Comparison of ENCODE assay signal across 1 cellular context in genomic region chr3:177284383-177284881, GRCh38.
TF ChIP-seq lines count a peak whose summit lies in the region.

No MANE protein-coding gene starts in this region.

TF ChIP-seq in K562, 482 proteins besides CTCF, POLR2A, EP300 and RAD21 (continued from another document and continues in another):
- TF ChIP-seq NONO (IDR thresholded peaks at IDR 0.05; ENCODE audit: low read depth in 2 of 2, low read length in 1 of 2) (no peak), PTBP1 (IDR thresholded peaks at IDR 0.05; ENCODE audit: low read depth, low read length) (no peak), GATAD2B (IDR thresholded peaks at IDR 0.05; ENCODE audit: borderline replicate concordance) (no peak), KLF1 (tag; IDR thresholded peaks at IDR 0.05) (peak; percentile 59; the same call in 1 of the 2 replicates), DNMT1 (IDR thresholded peaks at IDR 0.05) (no peak), SNRNP70 (optimal IDR thresholded peaks at IDR 0.05; ENCODE audit: low read depth, low read length) (no peak), MYC (IDR thresholded peaks at IDR 0.05; ENCODE audit: low read depth, low read length) (peak; percentile 76), MYC (CRISPR knock-in tag; IDR thresholded peaks at IDR 0.05; ENCODE audit: borderline replicate concordance, low read depth) (no peak), SOX6 (IDR thresholded peaks at IDR 0.05) (peak; percentile 65; the same call in 1 of the 2 replicates), SMARCA4 (IDR thresholded peaks at IDR 0.05) (peak; percentile 44; the same call in 1 of the 2 replicates), RNF2 (IDR thresholded peaks at IDR 0.05) (peak; percentile 68; the same call in 1 of the 2 replicates), SLC30A9 (CRISPR knock-in tag; IDR thresholded peaks at IDR 0.05) (no peak), MITF (IDR thresholded peaks at IDR 0.05) (peak; percentile 35; the same call in 1 of the 2 replicates), PKNOX1 (IDR thresholded peaks at IDR 0.05) (peak; percentile 93), ZNF408 (CRISPR knock-in tag; IDR thresholded peaks at IDR 0.05; ENCODE audit: low read depth) (no peak), TCF7 (IDR thresholded peaks at IDR 0.05; ENCODE audit: borderline replicate concordance) (0 out of 2 replicates have a peak, but pooled peaks have one; percentile 45), U2AF1 (optimal IDR thresholded peaks at IDR 0.05; ENCODE audit: low read depth, low read length) (no peak), ZSCAN29 (IDR thresholded peaks at IDR 0.05) (no peak), CBX2 (IDR thresholded peaks at IDR 0.05; ENCODE audit: insufficient read depth, low read length, poor library complexity, severe bottlenecking) (no peak), TSHZ1 (CRISPR knock-in tag; IDR thresholded peaks at IDR 0.05) (no peak), HBP1 (CRISPR knock-in tag; IDR thresholded peaks at IDR 0.05) (no peak), ZNF217 (CRISPR knock-in tag; IDR thresholded peaks at IDR 0.05) (no peak), SAFB2 (IDR thresholded peaks at IDR 0.05; ENCODE audit: borderline replicate concordance, low read depth, low read length, severe bottlenecking) (no peak), ZNF184 (CRISPR knock-in tag; IDR thresholded peaks at IDR 0.05) (no peak), BACH1 (tag; IDR thresholded peaks at IDR 0.05) (no peak), CREB1 (IDR thresholded peaks at IDR 0.05) (no peak), CREB1 (CRISPR knock-in tag; IDR thresholded peaks at IDR 0.05) (0 out of 2 replicates have a peak, but pooled peaks have one; percentile 23), KHSRP (IDR thresholded peaks at IDR 0.05) (no peak), RBM17 (IDR thresholded peaks at IDR 0.05; ENCODE audit: borderline replicate concordance, low read depth, low read length) (no peak), OTX1 (CRISPR knock-in tag; IDR thresholded peaks at IDR 0.05) (no peak), WHSC1 (IDR thresholded peaks at IDR 0.05; ENCODE audit: low read length) (no peak), SFPQ (IDR thresholded peaks at IDR 0.05; ENCODE audit: low read depth, low read length) (no peak), ZNF24 (IDR thresholded peaks at IDR 0.05) (0 out of 2 replicates have a peak, but pooled peaks have one; percentile 54), BCOR (IDR thresholded peaks at IDR 0.05) (peak; percentile 41), ARNT (IDR thresholded peaks at IDR 0.05) (peak in 1 of 2 experiments; percentile 67; a peak in 1 of 4 replicates), ZFP1 (CRISPR knock-in tag; IDR thresholded peaks at IDR 0.05) (no peak), ZNF764 (CRISPR knock-in tag; IDR thresholded peaks at IDR 0.05; ENCODE audit: low read depth) (no peak), MED1 (CRISPR knock-in tag; IDR thresholded peaks at IDR 0.05; ENCODE audit: borderline replicate concordance) (no peak)
- TF ChIP-seq, protein P1, sequence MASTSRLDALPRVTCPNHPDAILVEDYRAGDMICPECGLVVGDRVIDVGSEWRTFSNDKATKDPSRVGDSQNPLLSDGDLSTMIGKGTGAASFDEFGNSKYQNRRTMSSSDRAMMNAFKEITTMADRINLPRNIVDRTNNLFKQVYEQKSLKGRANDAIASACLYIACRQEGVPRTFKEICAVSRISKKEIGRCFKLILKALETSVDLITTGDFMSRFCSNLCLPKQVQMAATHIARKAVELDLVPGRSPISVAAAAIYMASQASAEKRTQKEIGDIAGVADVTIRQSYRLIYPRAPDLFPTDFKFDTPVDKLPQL (IDR thresholded peaks at IDR 0.05; ENCODE audit: extremely low read depth, insufficient read length) = no peak
- TF ChIP-seq, protein P2, sequence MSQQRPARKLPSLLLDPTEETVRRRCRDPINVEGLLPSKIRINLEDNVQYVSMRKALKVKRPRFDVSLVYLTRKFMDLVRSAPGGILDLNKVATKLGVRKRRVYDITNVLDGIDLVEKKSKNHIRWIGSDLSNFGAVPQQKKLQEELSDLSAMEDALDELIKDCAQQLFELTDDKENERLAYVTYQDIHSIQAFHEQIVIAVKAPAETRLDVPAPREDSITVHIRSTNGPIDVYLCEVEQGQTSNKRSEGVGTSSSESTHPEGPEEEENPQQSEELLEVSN (IDR thresholded peaks at IDR 0.05; ENCODE audit: borderline replicate concordance in 1 of 2, extremely low read depth in 1 of 2, insufficient read depth in 1 of 2, insufficient read length in 1 of 2, low read depth in 1 of 2, low read length in 1 of 2, poor library complexity in 1 of 2, severe bottlenecking in 1 of 2) = peak in 1 of 2 experiments; percentile 49
- TF ChIP-seq, protein P3, sequence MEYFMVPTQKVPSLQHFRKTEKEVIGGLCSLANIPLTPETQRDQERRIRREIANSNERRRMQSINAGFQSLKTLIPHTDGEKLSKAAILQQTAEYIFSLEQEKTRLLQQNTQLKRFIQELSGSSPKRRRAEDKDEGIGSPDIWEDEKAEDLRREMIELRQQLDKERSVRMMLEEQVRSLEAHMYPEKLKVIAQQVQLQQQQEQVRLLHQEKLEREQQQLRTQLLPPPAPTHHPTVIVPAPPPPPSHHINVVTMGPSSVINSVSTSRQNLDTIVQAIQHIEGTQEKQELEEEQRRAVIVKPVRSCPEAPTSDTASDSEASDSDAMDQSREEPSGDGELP (CRISPR knock-in tag; IDR thresholded peaks at IDR 0.05; ENCODE audit: borderline replicate concordance) = 0 out of 2 replicates have a peak, but pooled peaks have one; percentile 38
- TF ChIP-seq, protein P4, sequence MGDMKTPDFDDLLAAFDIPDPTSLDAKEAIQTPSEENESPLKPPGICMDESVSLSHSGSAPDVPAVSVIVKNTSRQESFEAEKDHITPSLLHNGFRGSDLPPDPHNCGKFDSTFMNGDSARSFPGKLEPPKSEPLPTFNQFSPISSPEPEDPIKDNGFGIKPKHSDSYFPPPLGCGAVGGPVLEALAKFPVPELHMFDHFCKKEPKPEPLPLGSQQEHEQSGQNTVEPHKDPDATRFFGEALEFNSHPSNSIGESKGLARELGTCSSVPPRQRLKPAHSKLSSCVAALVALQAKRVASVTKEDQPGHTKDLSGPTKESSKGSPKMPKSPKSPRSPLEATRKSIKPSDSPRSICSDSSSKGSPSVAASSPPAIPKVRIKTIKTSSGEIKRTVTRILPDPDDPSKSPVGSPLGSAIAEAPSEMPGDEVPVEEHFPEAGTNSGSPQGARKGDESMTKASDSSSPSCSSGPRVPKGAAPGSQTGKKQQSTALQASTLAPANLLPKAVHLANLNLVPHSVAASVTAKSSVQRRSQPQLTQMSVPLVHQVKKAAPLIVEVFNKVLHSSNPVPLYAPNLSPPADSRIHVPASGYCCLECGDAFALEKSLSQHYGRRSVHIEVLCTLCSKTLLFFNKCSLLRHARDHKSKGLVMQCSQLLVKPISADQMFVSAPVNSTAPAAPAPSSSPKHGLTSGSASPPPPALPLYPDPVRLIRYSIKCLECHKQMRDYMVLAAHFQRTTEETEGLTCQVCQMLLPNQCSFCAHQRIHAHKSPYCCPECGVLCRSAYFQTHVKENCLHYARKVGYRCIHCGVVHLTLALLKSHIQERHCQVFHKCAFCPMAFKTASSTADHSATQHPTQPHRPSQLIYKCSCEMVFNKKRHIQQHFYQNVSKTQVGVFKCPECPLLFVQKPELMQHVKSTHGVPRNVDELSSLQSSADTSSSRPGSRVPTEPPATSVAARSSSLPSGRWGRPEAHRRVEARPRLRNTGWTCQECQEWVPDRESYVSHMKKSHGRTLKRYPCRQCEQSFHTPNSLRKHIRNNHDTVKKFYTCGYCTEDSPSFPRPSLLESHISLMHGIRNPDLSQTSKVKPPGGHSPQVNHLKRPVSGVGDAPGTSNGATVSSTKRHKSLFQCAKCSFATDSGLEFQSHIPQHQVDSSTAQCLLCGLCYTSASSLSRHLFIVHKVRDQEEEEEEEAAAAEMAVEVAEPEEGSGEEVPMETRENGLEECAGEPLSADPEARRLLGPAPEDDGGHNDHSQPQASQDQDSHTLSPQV (IDR thresholded peaks at IDR 0.05) = peak; percentile 92
- TF ChIP-seq, protein P5, sequence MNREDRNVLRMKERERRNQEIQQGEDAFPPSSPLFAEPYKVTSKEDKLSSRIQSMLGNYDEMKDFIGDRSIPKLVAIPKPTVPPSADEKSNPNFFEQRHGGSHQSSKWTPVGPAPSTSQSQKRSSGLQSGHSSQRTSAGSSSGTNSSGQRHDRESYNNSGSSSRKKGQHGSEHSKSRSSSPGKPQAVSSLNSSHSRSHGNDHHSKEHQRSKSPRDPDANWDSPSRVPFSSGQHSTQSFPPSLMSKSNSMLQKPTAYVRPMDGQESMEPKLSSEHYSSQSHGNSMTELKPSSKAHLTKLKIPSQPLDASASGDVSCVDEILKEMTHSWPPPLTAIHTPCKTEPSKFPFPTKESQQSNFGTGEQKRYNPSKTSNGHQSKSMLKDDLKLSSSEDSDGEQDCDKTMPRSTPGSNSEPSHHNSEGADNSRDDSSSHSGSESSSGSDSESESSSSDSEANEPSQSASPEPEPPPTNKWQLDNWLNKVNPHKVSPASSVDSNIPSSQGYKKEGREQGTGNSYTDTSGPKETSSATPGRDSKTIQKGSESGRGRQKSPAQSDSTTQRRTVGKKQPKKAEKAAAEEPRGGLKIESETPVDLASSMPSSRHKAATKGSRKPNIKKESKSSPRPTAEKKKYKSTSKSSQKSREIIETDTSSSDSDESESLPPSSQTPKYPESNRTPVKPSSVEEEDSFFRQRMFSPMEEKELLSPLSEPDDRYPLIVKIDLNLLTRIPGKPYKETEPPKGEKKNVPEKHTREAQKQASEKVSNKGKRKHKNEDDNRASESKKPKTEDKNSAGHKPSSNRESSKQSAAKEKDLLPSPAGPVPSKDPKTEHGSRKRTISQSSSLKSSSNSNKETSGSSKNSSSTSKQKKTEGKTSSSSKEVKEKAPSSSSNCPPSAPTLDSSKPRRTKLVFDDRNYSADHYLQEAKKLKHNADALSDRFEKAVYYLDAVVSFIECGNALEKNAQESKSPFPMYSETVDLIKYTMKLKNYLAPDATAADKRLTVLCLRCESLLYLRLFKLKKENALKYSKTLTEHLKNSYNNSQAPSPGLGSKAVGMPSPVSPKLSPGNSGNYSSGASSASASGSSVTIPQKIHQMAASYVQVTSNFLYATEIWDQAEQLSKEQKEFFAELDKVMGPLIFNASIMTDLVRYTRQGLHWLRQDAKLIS (CRISPR knock-in tag; IDR thresholded peaks at IDR 0.05) = 0 out of 2 replicates have a peak, but pooled peaks have one; percentile 47
